In the genomic region with DNA sequence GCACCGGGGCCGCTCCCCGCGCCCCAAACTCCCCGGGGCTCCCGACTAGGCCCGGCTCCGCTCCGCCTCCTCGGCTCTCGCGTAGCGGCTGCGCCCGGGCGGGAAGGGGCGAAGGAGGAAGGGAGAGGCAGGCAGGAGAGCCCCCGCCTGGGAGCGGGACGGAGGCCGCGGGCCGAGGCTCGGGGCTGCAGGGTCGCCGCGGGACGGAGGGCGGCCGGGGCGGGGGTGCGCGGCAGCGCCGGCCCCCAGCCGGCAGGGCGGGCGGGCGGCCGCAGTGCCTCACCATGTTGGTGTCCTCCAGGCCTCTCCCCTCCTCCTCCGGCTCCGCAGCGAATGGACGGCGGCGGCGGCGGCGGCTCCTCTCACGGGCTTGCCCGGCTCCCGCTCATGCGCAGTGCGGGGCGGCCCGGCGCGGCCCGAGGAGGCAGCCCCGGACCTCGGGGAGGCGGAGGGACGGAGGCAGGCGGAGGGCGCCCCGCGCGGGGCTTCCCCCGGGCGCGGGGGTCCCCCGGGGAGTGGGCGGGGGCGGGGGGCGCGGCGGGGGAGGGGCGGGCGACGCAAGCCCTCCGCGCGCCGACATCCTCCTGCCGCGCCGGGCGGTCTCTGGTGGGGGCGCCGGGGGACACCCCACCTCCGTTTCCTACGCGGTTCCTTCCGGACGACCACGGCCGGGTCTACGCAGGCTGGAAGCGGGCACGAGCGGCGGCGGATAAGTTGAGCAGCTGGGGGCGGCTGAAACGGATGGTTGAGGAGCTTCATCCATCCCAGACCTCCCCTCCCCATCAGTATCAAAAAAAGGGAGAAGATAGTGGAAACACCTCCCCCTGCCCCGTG, we compare ENCODE assay signal across 8 cellular contexts. TPM values are rescaled to one million over a fixed set of nuclear protein-coding genes. Genes with fewer than 3 reads are reported as not detected.
A peak's percentile ranks its signal among the peaks of the same experiment; 100 is the strongest.
DNase-seq lines count a peak whose midpoint lies in the region; ATAC-seq and TF ChIP-seq lines count a peak whose summit lies in the region.

A gene (minus strand): TSS at position 335 of the 834 bp plus-strand sequence. CDS start 49 bp downstream, at position 286.

- H3K4me1 Mint-ChIP-seq in activated naive CD8-positive, alpha-beta T cell treated with anti-CD3 and anti-CD28 coated beads, Interleukin-2, amount 50 U/mL, for 24 hours: peaks cover 19% of the 10 kb centered on the region

- H3K4me1 ChIP-seq in cardiac muscle cell (ENCODE audit: low read depth): peaks cover 12% of the 10 kb centered on the region
- H3K4me1 ChIP-seq in tibial nerve: peaks cover 0 to 35% (median 11%) of the 10 kb centered on the region in 4 donors

- DNase-seq in GM12865 (ENCODE audit: low read depth) (peak; percentile 92), NCI-H1092 treated with DMSO at 0.1 percent for 48 hours (lab: John Stamatoyannopoulos, UW) (peak; percentile 76), T follicular helper cell (ENCODE audit: low read depth) (peak; percentile 80), cardiac muscle cell (ENCODE audit: low read depth in 1 of 2, low spot score in 1 of 2) (peak; percentile 91 to 94), pons (ENCODE audit: low spot score) (peak; percentile 66), tibial nerve (ENCODE audit: low spot score in 2 of 2) (peak; percentile 73 to 75)
- peak; percentile 91 for DNase-seq in activated naive CD8-positive, alpha-beta T cell treated with anti-CD3 and anti-CD28 coated beads, Interleukin-2, amount 50 U/mL, for 24 hours

- peak in 1 of 2 donors; percentile 30 for TF ChIP-seq EP300 in tibial nerve (IDR thresholded peaks at IDR 0.05)

- TF ChIP-seq POLR2A in tibial nerve (IDR thresholded peaks at IDR 0.05): peak; percentile 36 to 66

- no peaks in the 10 kb centered on the region for H3K36me3 ChIP-seq in cardiac muscle cell
- H3K36me3 ChIP-seq in tibial nerve: no peaks in the 10 kb centered on the region

- H3K9me3 Mint-ChIP-seq in activated naive CD8-positive, alpha-beta T cell treated with anti-CD3 and anti-CD28 coated beads, Interleukin-2, amount 50 U/mL, for 24 hours: no peaks in the 10 kb centered on the region

- no peaks in the 10 kb centered on the region for H3K27me3 Mint-ChIP-seq in activated naive CD8-positive, alpha-beta T cell treated with anti-CD3 and anti-CD28 coated beads, Interleukin-2, amount 50 U/mL, for 24 hours

- H3K27me3 ChIP-seq in cardiac muscle cell (no peaks in the 10 kb centered on the region), tibial nerve (no peaks in the 10 kb centered on the region)

- peak within 1 kb of the TSS; percentile 80 for H3K27ac Mint-ChIP-seq in activated naive CD8-positive, alpha-beta T cell treated with anti-CD3 and anti-CD28 coated beads, Interleukin-2, amount 50 U/mL, for 24 hours

- H3K4me3 Mint-ChIP-seq in activated naive CD8-positive, alpha-beta T cell treated with anti-CD3 and anti-CD28 coated beads, Interleukin-2, amount 50 U/mL, for 24 hours: peak within 1 kb of the TSS; percentile 86

- H3K4me3 ChIP-seq in GM12865 (ENCODE audit: low read depth, low read length): peak within 1 kb of the TSS; percentile 98
- peak within 1 kb of the TSS; percentile 100 for H3K4me3 ChIP-seq in cardiac muscle cell
- peak within 1 kb of the TSS; percentile 59 to 94 (median 80) for H3K4me3 ChIP-seq in tibial nerve

- H3K9me3 ChIP-seq in cardiac muscle cell (ENCODE audit: low read depth) (no peaks in the 10 kb centered on the region), tibial nerve (no peaks in the 10 kb centered on the region)

- H3K27ac ChIP-seq in cardiac muscle cell: peak within 1 kb of the TSS; percentile 90
- peak within 1 kb of the TSS; percentile 86 to 89 (median 88) for H3K27ac ChIP-seq in tibial nerve

- no peak for TF ChIP-seq CTCF in GM12865 (IDR thresholded peaks at IDR 0.05; ENCODE audit: insufficient read depth, low read depth, low read length, missing control alignments)
- no peak for TF ChIP-seq CTCF in cardiac muscle cell (IDR thresholded peaks at IDR 0.05; ENCODE audit: low read depth, low read length)
- peak in 1 of 5 experiments; percentile 10 for TF ChIP-seq CTCF in tibial nerve (IDR thresholded peaks at IDR 0.05)

- peak; percentile 92 for ATAC-seq in HG02610 (IDR thresholded peaks at IDR 0.05; ENCODE audit: unreplicated experiment)
- peak; percentile 92 for ATAC-seq in activated naive CD8-positive, alpha-beta T cell treated with anti-CD3 and anti-CD28 coated beads, Interleukin-2, amount 50 U/mL, for 24 hours

- no peaks in the 10 kb centered on the region for H3K36me3 Mint-ChIP-seq in activated naive CD8-positive, alpha-beta T cell treated with anti-CD3 and anti-CD28 coated beads, Interleukin-2, amount 50 U/mL, for 24 hours (ENCODE audit: low read depth)

- 1 to 2% methylated on average over 19 to 35 of the region's 106 CpGs for WGBS in tibial nerve, 2 donors

RNA-seq across cellular contexts. Expression of the gene that starts here (rescaled TPM):
- total RNA-seq in cardiac muscle cell: 22.8 and 31.1 TPM in 2 replicates
- polyA plus RNA-seq in cardiac muscle cell: 28.4 and 33.2 TPM in 2 replicates
- total RNA-seq in tibial nerve: 10 to 100 TPM; 13.8 to 26.2 (median 18.1) TPM

Comparison
In these comparisons a context has a peak if more than half of its experiments do, and no peak if none do; other contexts are left out.
1. Peak in every context shown above with its lines: DNase-seq, ATAC-seq, H3K4me3 ChIP-seq and H3K27ac ChIP-seq.